ENCODE assay signal across 22 cellular contexts in genomic region chr17:79685121-79685520, GRCh38. TPM values are rescaled to one million over a fixed set of nuclear protein-coding genes. Genes with fewer than 3 reads are reported as not detected.
"Had no signal": no experiment of that assay in that cellular context is flagged by ENCODE, and none has a peak within 500 bp of the region (broad histone marks: within the 10 kb centered on the region; RNA-seq: fewer than 3 reads in every experiment).

No MANE protein-coding gene starts in this region.

- H3K4me2 ChIP-seq: hepatocyte had no signal

- DNase-seq: central memory CD4-positive, alpha-beta T cell; effector memory CD8-positive, alpha-beta T cell; esophagus squamous epithelium; foreskin fibroblast; sigmoid colon; stimulated activated CD4-positive, alpha-beta T cell treated with anti-CD3 and anti-CD28 coated beads, Interleukin-2, amount 100 ng/mL, for 24 hours; stimulated activated CD4-positive, alpha-beta T cell treated with anti-CD3 and anti-CD28 coated beads, Interleukin-4, amount 100 ng/mL, for 4 hours; stimulated activated naive CD4-positive, alpha-beta T cell treated with Interleukin-2 at 50 U/mL for 16 hours; trophoblast cell had no signal

- H3K9me3 Mint-ChIP-seq: effector memory CD8-positive, alpha-beta T cell; memory B cell; mesothelial cell of epicardium; nephron had no signal

- H3K36me3 Mint-ChIP-seq: mesothelial cell of epicardium had no signal

- H3K79me2 ChIP-seq: hepatocyte had no signal

- ATAC-seq: effector memory CD8-positive, alpha-beta T cell; left lobe of liver; psoas muscle had no signal

- H2AFZ ChIP-seq: hepatocyte had no signal

- H3K4me1 ChIP-seq: esophagus squamous epithelium, lower lobe of right lung, psoas muscle had no signal

- H3K27me3 ChIP-seq: hepatocyte, sigmoid colon had no signal

- H3K27ac ChIP-seq: esophagus squamous epithelium, hepatocyte, lower lobe of right lung, psoas muscle, sigmoid colon, skin epidermis had no signal

- H3K27ac Mint-ChIP-seq: effector memory CD8-positive, alpha-beta T cell; memory B cell; mesothelial cell of epicardium; nephron had no signal

- H3K4me3 ChIP-seq: esophagus squamous epithelium, hepatocyte, lower lobe of right lung, psoas muscle, sigmoid colon, skin epidermis had no signal

- FAIRE-seq: urothelium cell line had no signal

- H3K4me3 Mint-ChIP-seq: effector memory CD8-positive, alpha-beta T cell; memory B cell; mesothelial cell of epicardium; nephron had no signal

- H3K9me3 ChIP-seq: esophagus squamous epithelium, lower lobe of right lung, psoas muscle, sigmoid colon had no signal

- H3K4me1 Mint-ChIP-seq: mesothelial cell of epicardium had no signal

- H3K36me3 ChIP-seq: esophagus squamous epithelium, lower lobe of right lung, sigmoid colon had no signal

RNA-seq across cellular contexts. Expression of gene ENPP7, which starts 45.6 kb away (rescaled TPM):
- total RNA-seq: epithelial cell of proximal tubule, esophagus squamous epithelium, kidney epithelial cell, mesothelial cell of epicardium, myocyte, omental fat pad, psoas muscle, sigmoid colon had no signal
- polyA plus RNA-seq: sigmoid colon had no signal
